Comparison of ENCODE assay signal across 18 cellular contexts in the genomic region with DNA sequence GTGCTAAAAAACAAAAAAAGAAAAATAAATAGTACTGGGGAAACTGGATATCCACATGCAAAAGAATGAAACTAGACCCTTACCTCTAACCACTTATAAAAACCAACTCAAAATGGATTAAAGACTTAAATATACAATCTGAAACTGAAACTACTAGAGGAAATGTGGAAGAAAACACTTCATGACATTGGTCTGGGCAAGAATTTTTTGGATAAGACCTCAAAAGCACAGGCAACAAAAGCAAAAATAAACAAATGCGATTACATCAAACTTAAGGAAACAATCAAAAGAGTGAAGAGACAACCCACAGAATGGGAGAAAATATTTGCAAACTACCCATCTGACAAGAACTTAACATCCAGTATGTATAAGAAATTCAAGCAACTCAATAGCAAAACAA. TPM values are rescaled to one million over a fixed set of nuclear protein-coding genes. Genes with fewer than 3 reads are reported as not detected.
DNase-seq lines count a peak whose midpoint lies in the region; ATAC-seq and TF ChIP-seq lines count a peak whose summit lies in the region.
"Had no signal": no experiment of that assay in that cellular context is flagged by ENCODE, and none has a peak within 500 bp of the region (broad histone marks: within the 10 kb centered on the region; RNA-seq: fewer than 3 reads in every experiment).

No MANE protein-coding gene starts in this region.

- DNase-seq in CD4-positive, CD25-positive, alpha-beta regulatory T cell, result no peak
- DNase-seq in iris pigment epithelial cell (ENCODE audit: low read depth) (peak; percentile 34), lower lobe of right lung (no peak)
- no peak for DNase-seq in stimulated activated CD8-positive, alpha-beta memory T cell treated with anti-CD3 and anti-CD28 coated beads, Interleukin-4, amount 100 ng/mL, for 48 hours
- DNase-seq: activated CD4-positive, CD25-positive, alpha-beta regulatory T cell treated with anti-CD3 and anti-CD28 coated beads, Interleukin-2, amount 50 U/mL, for 72 hours; activated naive CD4-positive, alpha-beta T cell; BE2C; DMS 273 treated with DMSO at 0.1 percent for 48 hours; esophagus squamous epithelium; NCI-H1105 treated with DMSO at 0.1 percent for 48 hours; NCI-H526 treated with DMSO at 0.1 percent for 48 hours had no signal

- H3K9me2 ChIP-seq in DOHH2 (replicated peaks; ENCODE audit: control insufficient read depth, low read length), result no peaks in the 10 kb centered on the region

- no peaks in the 10 kb centered on the region for H3K27me3 Mint-ChIP-seq in CD4-positive, CD25-positive, alpha-beta regulatory T cell

- H3K4me1 Mint-ChIP-seq in CD4-positive, CD25-positive, alpha-beta regulatory T cell, result peaks cover 25 to 34% (median 33%) of the 10 kb centered on the region in 4 donors

- peaks cover 29% of the 10 kb centered on the region for H3K36me3 ChIP-seq in CD4-positive, CD25-positive, alpha-beta regulatory T cell (ENCODE audit: control insufficient read depth, insufficient read depth, low read length)
- H3K36me3 ChIP-seq in DOHH2 (ENCODE audit: control insufficient read depth, low read length) (peaks cover 68% of the 10 kb centered on the region), lower lobe of right lung (peaks cover 31% of the 10 kb centered on the region)
- H3K36me3 ChIP-seq: BE2C had no signal

- H3K36me3 Mint-ChIP-seq in CD4-positive, CD25-positive, alpha-beta regulatory T cell, result peaks cover 40% of the 10 kb centered on the region

- peak overlapping the region; percentile 1; the same call in 1 of the 2 replicates for H3K4me2 ChIP-seq in DOHH2 (ENCODE audit: low read length)

- peaks cover 22% of the 10 kb centered on the region for H3K4me1 ChIP-seq in CD4-positive, CD25-positive, alpha-beta regulatory T cell (ENCODE audit: control insufficient read depth, insufficient read depth, low read length, poor library complexity, severe bottlenecking)
- H3K4me1 ChIP-seq in DOHH2 (ENCODE audit: control insufficient read depth, low read length) (peaks cover 38% of the 10 kb centered on the region), lower lobe of right lung (peaks cover 43% of the 10 kb centered on the region)
- H3K4me1 ChIP-seq: BE2C had no signal

- no peaks in the 10 kb centered on the region for H4K20me1 ChIP-seq in DOHH2 (ENCODE audit: control insufficient read depth, insufficient read depth, low read depth, low read length)

- intact Hi-C loops in lower lobe of right lung (cut with DNase I), result no loop called here

- no peaks in the 10 kb centered on the region for H3K9me3 ChIP-seq in CD4-positive, CD25-positive, alpha-beta regulatory T cell (ENCODE audit: control insufficient read depth in 2 of 2, low read length in 2 of 2)
- H3K9me3 ChIP-seq in DOHH2 (ENCODE audit: control insufficient read depth, insufficient read depth, low read length) (no peaks in the 10 kb centered on the region), lower lobe of right lung (no peaks in the 10 kb centered on the region)
- H3K9me3 ChIP-seq: BE2C, esophagus squamous epithelium, thoracic aorta had no signal

- peak overlapping the region; percentile 24 for H3K4me3 ChIP-seq in CD4-positive, CD25-positive, alpha-beta regulatory T cell (ENCODE audit: low read depth, low read length)
- no peak overlapping the region for H3K4me3 ChIP-seq in DOHH2 (ENCODE audit: low read length)
- H3K4me3 ChIP-seq in WI38 (ENCODE audit: low read depth, low read length), result peak overlapping the region; percentile 23; the same call in 1 of the 2 replicates
- no peak overlapping the region for H3K4me3 ChIP-seq in lower lobe of right lung
- H3K4me3 ChIP-seq: esophagus squamous epithelium, K562, thoracic aorta had no signal

- peaks cover 47% of the 10 kb centered on the region for H3K79me2 ChIP-seq in DOHH2 (ENCODE audit: control insufficient read depth, low read length)

- peaks cover 4% of the 10 kb centered on the region; the same call in 1 of the 2 replicates for H3F3A ChIP-seq in DOHH2 (ENCODE audit: control insufficient read depth, insufficient read depth)

- H3K27ac ChIP-seq in CD4-positive, CD25-positive, alpha-beta regulatory T cell (ENCODE audit: insufficient read depth, low read length, poor library complexity, severe bottlenecking), result no peak overlapping the region
- H3K27ac ChIP-seq in DOHH2 (ENCODE audit: low read depth, low read length) (no peak overlapping the region), lower lobe of right lung (no peak overlapping the region)
- H3K27ac ChIP-seq: esophagus squamous epithelium, thoracic aorta had no signal

- H3K9me3 Mint-ChIP-seq in CD4-positive, CD25-positive, alpha-beta regulatory T cell, result no peaks in the 10 kb centered on the region
- H3K9me3 Mint-ChIP-seq: nephron had no signal

- H3K27ac Mint-ChIP-seq in CD4-positive, CD25-positive, alpha-beta regulatory T cell, result peak overlapping the region in 1 of 3 donors; percentile 89

- H3K27me3 ChIP-seq in CD4-positive, CD25-positive, alpha-beta regulatory T cell (ENCODE audit: control insufficient read depth, insufficient read depth, low read length), result no peaks in the 10 kb centered on the region
- H3K27me3 ChIP-seq in DOHH2 (ENCODE audit: control insufficient read depth, low read length), result no peaks in the 10 kb centered on the region
- H3K27me3 ChIP-seq in lower lobe of right lung (ENCODE audit: low read depth), result no peaks in the 10 kb centered on the region
- H3K27me3 ChIP-seq: BE2C, esophagus squamous epithelium had no signal

- TF ChIP-seq CTCF in DOHH2 (IDR thresholded peaks at IDR 0.05; ENCODE audit: low read depth, low read length, poor library complexity, severe bottlenecking) (no peak), WI38 (IDR thresholded peaks at IDR 0.05; ENCODE audit: low read depth, low read length) (no peak), lower lobe of right lung (IDR thresholded peaks at IDR 0.05) (no peak)

- H3K4me3 Mint-ChIP-seq in CD4-positive, CD25-positive, alpha-beta regulatory T cell, result peak overlapping the region in 2 of 4 donors; percentile 39 to 44
- H3K4me3 Mint-ChIP-seq: nephron had no signal

- no peak for ATAC-seq in CD4-positive, CD25-positive, alpha-beta regulatory T cell (ENCODE audit: low read depth in 2 of 2)
- ATAC-seq in lower lobe of right lung, result no peak
- ATAC-seq in HG02798 (IDR thresholded peaks at IDR 0.05; ENCODE audit: poor library complexity, unreplicated experiment), result no peak
- ATAC-seq: HCT116, K562 had no signal

RNA-seq across cellular contexts. Expression of a gene that starts 6.3 kb away (rescaled TPM):
- 29.1 TPM for total RNA-seq in CD4-positive, CD25-positive, alpha-beta regulatory T cell
- 10 to 100 TPM; 33.4 to 46.9 (median 43.9) TPM for polyA plus RNA-seq in CD4-positive, CD25-positive, alpha-beta regulatory T cell
- 128 TPM for total RNA-seq in lower lobe of right lung

Comparison
In these comparisons a context has a peak if more than half of its experiments do, and no peak if none do; other contexts are left out.
1. H3K4me3 ChIP-seq: peak in CD4-positive, CD25-positive, alpha-beta regulatory T cell (single experiment) and WI38 (single experiment); none in DOHH2 (single experiment) and lower lobe of right lung (single experiment).